ENCODE assay signal across 1 cellular context in the genomic region with DNA sequence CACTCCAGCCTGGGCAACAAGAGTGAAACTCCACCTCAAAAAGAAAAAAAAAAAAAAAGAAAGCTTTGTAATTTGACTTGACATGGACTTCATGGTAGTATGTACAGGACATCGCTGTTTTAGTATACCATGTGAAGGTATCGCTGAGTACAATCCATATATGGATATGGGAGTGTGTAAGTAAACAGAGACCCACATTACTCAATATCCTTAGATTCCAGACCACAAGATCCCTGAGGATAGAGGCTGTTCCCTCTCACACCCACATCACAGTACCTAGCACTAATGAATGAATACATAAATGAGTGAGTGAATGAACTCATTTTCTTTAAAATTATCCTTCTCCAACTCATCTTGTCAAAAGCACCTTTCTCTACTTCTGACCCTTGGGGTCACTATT.
TF ChIP-seq lines count a peak whose summit lies in the region.

No MANE protein-coding gene starts in this region.

TF ChIP-seq in HepG2, 621 proteins besides CTCF, POLR2A, EP300 and RAD21:
- TF ChIP-seq SRF (IDR thresholded peaks at IDR 0.05; ENCODE audit: low read depth, low read length) (peak; percentile 91), EHMT2 (IDR thresholded peaks at IDR 0.05; ENCODE audit: borderline replicate concordance, low read depth, low read length) (no peak), FOXA1 (IDR thresholded peaks at IDR 0.05) (no peak), FOXA1 (CRISPR knock-in tag; IDR thresholded peaks at IDR 0.05) (peak; percentile 66), CEBPG (CRISPR knock-in tag; IDR thresholded peaks at IDR 0.05) (peak; percentile 66; the same call in 1 of the 2 replicates), FOXA3 (CRISPR knock-in tag; IDR thresholded peaks at IDR 0.05) (peak; percentile 60; the same call in 1 of the 2 replicates)
- TF ChIP-seq, protein P1, sequence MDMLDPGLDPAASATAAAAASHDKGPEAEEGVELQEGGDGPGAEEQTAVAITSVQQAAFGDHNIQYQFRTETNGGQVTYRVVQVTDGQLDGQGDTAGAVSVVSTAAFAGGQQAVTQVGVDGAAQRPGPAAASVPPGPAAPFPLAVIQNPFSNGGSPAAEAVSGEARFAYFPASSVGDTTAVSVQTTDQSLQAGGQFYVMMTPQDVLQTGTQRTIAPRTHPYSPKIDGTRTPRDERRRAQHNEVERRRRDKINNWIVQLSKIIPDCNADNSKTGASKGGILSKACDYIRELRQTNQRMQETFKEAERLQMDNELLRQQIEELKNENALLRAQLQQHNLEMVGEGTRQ (IDR thresholded peaks at IDR 0.05; ENCODE audit: low read depth, low read length) = no peak
- TF ChIP-seq, protein P1 (CRISPR knock-in tag; IDR thresholded peaks at IDR 0.05; ENCODE audit: borderline replicate concordance) = peak; percentile 33; the same call in 1 of the 2 replicates
- TF ChIP-seq, protein P2, sequence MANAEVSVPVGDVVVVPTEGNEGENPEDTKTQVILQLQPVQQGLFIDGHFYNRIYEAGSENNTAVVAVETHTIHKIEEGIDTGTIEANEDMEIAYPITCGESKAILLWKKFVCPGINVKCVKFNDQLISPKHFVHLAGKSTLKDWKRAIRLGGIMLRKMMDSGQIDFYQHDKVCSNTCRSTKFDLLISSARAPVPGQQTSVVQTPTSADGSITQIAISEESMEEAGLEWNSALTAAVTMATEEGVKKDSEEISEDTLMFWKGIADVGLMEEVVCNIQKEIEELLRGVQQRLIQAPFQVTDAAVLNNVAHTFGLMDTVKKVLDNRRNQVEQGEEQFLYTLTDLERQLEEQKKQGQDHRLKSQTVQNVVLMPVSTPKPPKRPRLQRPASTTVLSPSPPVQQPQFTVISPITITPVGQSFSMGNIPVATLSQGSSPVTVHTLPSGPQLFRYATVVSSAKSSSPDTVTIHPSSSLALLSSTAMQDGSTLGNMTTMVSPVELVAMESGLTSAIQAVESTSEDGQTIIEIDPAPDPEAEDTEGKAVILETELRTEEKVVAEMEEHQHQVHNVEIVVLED (CRISPR knock-in tag; IDR thresholded peaks at IDR 0.05; ENCODE audit: borderline replicate concordance) = no peak
